In genomic region chr13:51999525-51999924, GRCh38 we compare ENCODE assay signal across 11 cellular contexts. TPM values are rescaled to one million over a fixed set of nuclear protein-coding genes. Genes with fewer than 3 reads are reported as not detected.
DNase-seq lines count a peak whose midpoint lies in the region; ATAC-seq and TF ChIP-seq lines count a peak whose summit lies in the region.
"Had no signal": no experiment of that assay in that cellular context is flagged by ENCODE, and none has a peak within 500 bp of the region (broad histone marks: within the 10 kb centered on the region; RNA-seq: fewer than 3 reads in every experiment).

No MANE protein-coding gene starts in this region.

- H3K4me1 ChIP-seq in Panc1 (ENCODE audit: control insufficient read depth, insufficient read depth, low read length) (peaks cover 56% of the 10 kb centered on the region), esophagus muscularis mucosa (peaks cover 30 to 46% (median 44%) of the 10 kb centered on the region in 4 donors), thoracic aorta (ENCODE audit: control insufficient read depth in 1 of 2, low read depth in 2 of 2) (peaks cover 7 to 30% of the 10 kb centered on the region in 2 donors)

- peaks cover 8% of the 10 kb centered on the region for H3K27me3 Mint-ChIP-seq in activated T-cell treated with anti-CD3 and anti-CD28 coated beads, Interleukin-2, amount 50 U/mL, for 24 hours

- no peaks in the 10 kb centered on the region for H3K9me3 Mint-ChIP-seq in activated T-cell treated with anti-CD3 and anti-CD28 coated beads, Interleukin-2, amount 50 U/mL, for 24 hours
- H3K9me3 Mint-ChIP-seq: activated CD8-positive, alpha-beta T cell treated with anti-CD3 and anti-CD28 coated beads for 36 hours; activated naive CD8-positive, alpha-beta T cell treated with anti-CD3 and anti-CD28 coated beads, Interleukin-2, amount 10 ng/mL, durations not matched to agents 7 days and 5 days had no signal

- BruUV-seq in Panc1 (replicated peaks; lab: Mats Ljungman, UMichigan) = no TSS peak

- H3K27ac Mint-ChIP-seq in activated T-cell treated with anti-CD3 and anti-CD28 coated beads, Interleukin-2, amount 50 U/mL, for 24 hours = no peak overlapping the region
- H3K27ac Mint-ChIP-seq: activated CD8-positive, alpha-beta T cell treated with anti-CD3 and anti-CD28 coated beads for 36 hours; activated naive CD8-positive, alpha-beta T cell treated with anti-CD3 and anti-CD28 coated beads, Interleukin-2, amount 10 ng/mL, durations not matched to agents 7 days and 5 days had no signal

- H3K9me3 ChIP-seq in Panc1 (ENCODE audit: control insufficient read depth, insufficient read depth, low read depth, low read length) (no peaks in the 10 kb centered on the region), esophagus muscularis mucosa (no peaks in the 10 kb centered on the region), thoracic aorta (no peaks in the 10 kb centered on the region)

- H3K36me3 ChIP-seq in Panc1 (ENCODE audit: control insufficient read depth, insufficient read depth, low read length) (no peaks in the 10 kb centered on the region), esophagus muscularis mucosa (no peaks in the 10 kb centered on the region), thoracic aorta (no peaks in the 10 kb centered on the region)

- in situ Hi-C loops in Panc1 (cut with HindIII; ENCODE audit: low pct_unique_long_range_greater_than_20kb, low sequenced_read_pairs) = no loop called here

- no peak for TF ChIP-seq POLR2A in esophagus muscularis mucosa (IDR thresholded peaks at IDR 0.05; ENCODE audit: low read depth)

- TF ChIP-seq EP300 in esophagus muscularis mucosa (IDR thresholded peaks at IDR 0.05) = no peak

- WGBS in esophagus muscularis mucosa = 47% methylated on average over 12 of the region's 12 CpGs

- CTCF ChIA-PET in Panc1 (lab: Charles Lee) = interaction anchor here (0.6 kb wide), 1 partner anchor 128 kb away, joined by 3 read pairs; no protein-coding TSS in a partner anchor

- intact Hi-C loops in Panc1 (cut with micrococcal nuclease; ENCODE audit: unreplicated experiment) (loop anchor here (5.0 to 10.0 kb wide), 2 partner anchors 95 to 128 kb away; partner anchors contain the start of gene NEK5), esophagus muscularis mucosa (cut with DNase I) (no loop called here)

- DNase-seq in Panc1 (ENCODE audit: low read depth, low spot score) = no peak
- no peak for DNase-seq in esophagus muscularis mucosa (ENCODE audit: extremely low spot score)
- DNase-seq in medulla oblongata (ENCODE audit: extremely low spot score) = peak; percentile 20
- no peak for DNase-seq in thoracic aorta (ENCODE audit: low spot score)
- no peak for DNase-seq in activated T-cell treated with anti-CD3 and anti-CD28 coated beads, Interleukin-2, amount 50 U/mL, for 24 hours
- no peak for DNase-seq in activated CD4-positive, alpha-beta T cell treated with anti-CD3 and anti-CD28 coated beads for 4 hours
- DNase-seq in SIG-M5 treated with dmso at 0.1 percent for 504 hours (lab: John Stamatoyannopoulos, UW; ENCODE audit: unreplicated experiment) = no peak
- DNase-seq: activated CD8-positive, alpha-beta T cell treated with anti-CD3 and anti-CD28 coated beads for 36 hours; activated naive CD8-positive, alpha-beta T cell treated with anti-CD3 and anti-CD28 coated beads, Interleukin-2, amount 10 ng/mL, durations not matched to agents 7 days and 5 days; Karpas-422; NCI-H774 had no signal

- H3K27ac ChIP-seq in Panc1 (ENCODE audit: low read length) (peak overlapping the region; percentile 85), esophagus muscularis mucosa (replicated peaks in 1 of 4) (peak overlapping the region; percentile 33 to 64 (median 58)), thoracic aorta (no peak overlapping the region)

- H3K36me3 Mint-ChIP-seq in activated T-cell treated with anti-CD3 and anti-CD28 coated beads, Interleukin-2, amount 50 U/mL, for 24 hours (ENCODE audit: low read depth) = no peaks in the 10 kb centered on the region
- H3K36me3 Mint-ChIP-seq: activated naive CD8-positive, alpha-beta T cell treated with anti-CD3 and anti-CD28 coated beads, Interleukin-2, amount 10 ng/mL, durations not matched to agents 7 days and 5 days had no signal

- TF ChIP-seq CTCF in Panc1 (IDR thresholded peaks at IDR 0.05) = no peak
- TF ChIP-seq CTCF in esophagus muscularis mucosa (IDR thresholded peaks at IDR 0.05) = no peak
- TF ChIP-seq CTCF in thoracic aorta (IDR thresholded peaks at IDR 0.05) = no peak

- H3K27me3 ChIP-seq in Panc1 (ENCODE audit: control insufficient read depth, insufficient read depth, low read length) (no peaks in the 10 kb centered on the region), esophagus muscularis mucosa (no peaks in the 10 kb centered on the region), thoracic aorta (replicated peaks; ENCODE audit: insufficient read depth) (no peaks in the 10 kb centered on the region)

- peak; percentile 50; the same call in 1 of the 2 replicates for ATAC-seq in Panc1
- no peak for ATAC-seq in thoracic aorta (ENCODE audit: insufficient number of reproducible peaks, low FRiP score, low read depth)
- ATAC-seq: activated CD8-positive, alpha-beta T cell treated with anti-CD3 and anti-CD28 coated beads for 36 hours had no signal

- POLR2A ChIA-PET in Panc1 (lab: Charles Lee) = no interaction called here

- H3K4me3 ChIP-seq in Panc1 (ENCODE audit: low read depth in 2 of 2, low read length in 2 of 2) (peak overlapping the region; percentile 2 to 6; a peak in 1 of 4 replicates), esophagus muscularis mucosa (peak overlapping the region; percentile 5 to 30 (median 18)), thoracic aorta (peak overlapping the region; percentile 33)

- H3K4me3 Mint-ChIP-seq in activated T-cell treated with anti-CD3 and anti-CD28 coated beads, Interleukin-2, amount 50 U/mL, for 24 hours = no peak overlapping the region
- H3K4me3 Mint-ChIP-seq: activated CD8-positive, alpha-beta T cell treated with anti-CD3 and anti-CD28 coated beads for 36 hours; activated naive CD8-positive, alpha-beta T cell treated with anti-CD3 and anti-CD28 coated beads, Interleukin-2, amount 10 ng/mL, durations not matched to agents 7 days and 5 days had no signal

- no peaks in the 10 kb centered on the region for H3K4me1 Mint-ChIP-seq in activated T-cell treated with anti-CD3 and anti-CD28 coated beads, Interleukin-2, amount 50 U/mL, for 24 hours (ENCODE audit: low read depth)

RNA-seq across cellular contexts. Expression of gene ATP7B, which starts 11.7 kb away (rescaled TPM):
- total RNA-seq in Panc1 (2021; ENCODE audit: unreplicated experiment) = 19.6 TPM
- polyA plus RNA-seq in Panc1 (2012; ENCODE audit: insufficient read length) = 18.6 TPM
- 1 to 10 TPM; 2.5 to 5.2 (median 4.4) TPM for total RNA-seq in esophagus muscularis mucosa
- 1 to 10 TPM; 6.8 to 7.1 TPM for total RNA-seq in thoracic aorta

RNA-seq across cellular contexts. Expression of gene ALG11, which starts 12.7 kb away (rescaled TPM):
- 23.9 TPM for total RNA-seq in Panc1 (2021; ENCODE audit: unreplicated experiment)
- polyA plus RNA-seq in Panc1 (2012; ENCODE audit: insufficient read length) = 10.6 TPM
- 10 to 100 TPM; 12.4 to 21.7 (median 16.3) TPM for total RNA-seq in esophagus muscularis mucosa
- 10 to 100 TPM; 20.7 to 30.3 TPM for total RNA-seq in thoracic aorta

RNA-seq across cellular contexts. Expression of gene UTP14C, which starts 25.0 kb away (rescaled TPM):
- 11.2 TPM for total RNA-seq in Panc1 (2021; ENCODE audit: unreplicated experiment)
- polyA plus RNA-seq in Panc1 (2012; ENCODE audit: insufficient read length) = 5.2 TPM
- 10 to 100 TPM; 13.8 to 17.0 (median 16.2) TPM for total RNA-seq in esophagus muscularis mucosa
- total RNA-seq in thoracic aorta = 10 to 100 TPM; 13.9 to 26.0 TPM

Comparison
In these comparisons a context has a peak if more than half of its experiments do, and no peak if none do; other contexts are left out.
1. H3K27ac ChIP-seq: peak in Panc1 (single experiment) and esophagus muscularis mucosa (4 of 4); none in thoracic aorta (0 of 2).
2. Peak in every context shown above with its lines, with median percentiles within 50 percentile points of each other: H3K4me3 ChIP-seq.